ENCODE assay signal across 27 cellular contexts in genomic region chr1:153520818-153521476, GRCh38. TPM values are rescaled to one million over a fixed set of nuclear protein-coding genes. Genes with fewer than 3 reads are reported as not detected.
DNase-seq lines count a peak whose midpoint lies in the region; ATAC-seq and TF ChIP-seq lines count a peak whose summit lies in the region.
"Had no signal": no experiment of that assay in that cellular context is flagged by ENCODE, and none has a peak within 500 bp of the region (broad histone marks: within the 10 kb centered on the region; RNA-seq: fewer than 3 reads in every experiment).

No MANE protein-coding gene starts in this region.

- H3K4me3 ChIP-seq in duodenal mucosa (ENCODE audit: low read depth in 1 of 2, low read length in 2 of 2) (no peak overlapping the region), trophoblast cell (ENCODE audit: low read depth, low read length) (no peak overlapping the region), aorta (ENCODE audit: low read length in 2 of 2) (no peak overlapping the region), Karpas-422 (ENCODE audit: low read length) (no peak overlapping the region)
- H3K4me3 ChIP-seq: heart right ventricle, upper lobe of right lung had no signal

- CTCF ChIA-PET in Calu3 (lab: Charles Lee): interaction anchor here (0.9 to 2.5 kb wide), 9 partner anchors 8 to 151 kb away, joined by 3 to 14 read pairs (median 6); partner anchors contain the start of genes CHTOP and S100A13

- peaks cover 4% of the 10 kb centered on the region for H3K79me1 ChIP-seq in trophoblast cell (ENCODE audit: low read length)

- H2BK12ac ChIP-seq in trophoblast cell (ENCODE audit: low read length): peak overlapping the region; percentile 79

- TF ChIP-seq CTCF in Calu3 (IDR thresholded peaks at IDR 0.05; ENCODE audit: unreplicated experiment): no peak

- H4K20me1 ChIP-seq in Karpas-422 (ENCODE audit: insufficient read depth, low read depth, low read length): no peaks in the 10 kb centered on the region

- H2BK5ac ChIP-seq in trophoblast cell (ENCODE audit: low read depth, low read length, poor library complexity): peak overlapping the region; percentile 61

- BruUV-seq in Calu3 (replicated peaks; lab: Mats Ljungman, UMichigan): no TSS peak

- no peak overlapping the region for H3K4me3 Mint-ChIP-seq in Calu3 (ENCODE audit: low read depth, unreplicated experiment)
- H3K4me3 Mint-ChIP-seq: activated naive CD4-positive, alpha-beta T cell treated with anti-CD3 and anti-CD28 coated beads, Interleukin-2, amount 10 ng/mL, durations not matched to agents 7 days and 5 days; immature natural killer cell had no signal

- peak overlapping the region; percentile 69 for H3K27ac Mint-ChIP-seq in Calu3 (ENCODE audit: unreplicated experiment)
- H3K27ac Mint-ChIP-seq: activated naive CD4-positive, alpha-beta T cell treated with anti-CD3 and anti-CD28 coated beads, Interleukin-2, amount 10 ng/mL, durations not matched to agents 7 days and 5 days; immature natural killer cell had no signal

- H3K79me2 ChIP-seq in trophoblast cell (ENCODE audit: control insufficient read depth, insufficient read depth, low read length, poor library complexity): peaks cover 2% of the 10 kb centered on the region
- H3K79me2 ChIP-seq in Karpas-422 (ENCODE audit: low read length): no peaks in the 10 kb centered on the region

- H3K27me3 ChIP-seq in duodenal mucosa (ENCODE audit: control insufficient read depth in 1 of 2, insufficient read depth in 2 of 2, low read length in 2 of 2): no peaks in the 10 kb centered on the region
- H3K27me3 ChIP-seq in trophoblast cell (ENCODE audit: insufficient read depth, low read length): no peaks in the 10 kb centered on the region
- H3K27me3 ChIP-seq in aorta (ENCODE audit: control insufficient read depth in 1 of 2, insufficient read depth in 2 of 2, low read length in 1 of 2): no peaks in the 10 kb centered on the region
- no peaks in the 10 kb centered on the region for H3K27me3 ChIP-seq in Karpas-422 (ENCODE audit: low read length)
- H3K27me3 ChIP-seq: heart right ventricle, upper lobe of right lung had no signal

- no peak overlapping the region for H3K14ac ChIP-seq in trophoblast cell (ENCODE audit: low read length)

- H3K4me1 ChIP-seq in duodenal mucosa (ENCODE audit: control insufficient read depth in 1 of 2, insufficient read depth in 2 of 2, low read length in 2 of 2) (peaks cover 16 to 20% of the 10 kb centered on the region in 2 donors), trophoblast cell (ENCODE audit: control insufficient read depth in 1 of 2, insufficient read depth in 2 of 2, low read length in 2 of 2) (peaks cover 15 to 17% of the 10 kb centered on the region in 2 experiments), aorta (ENCODE audit: control insufficient read depth in 1 of 2, insufficient read depth in 2 of 2, low read length in 2 of 2) (no peaks in the 10 kb centered on the region), Karpas-422 (ENCODE audit: low read length) (no peaks in the 10 kb centered on the region)

- H4K91ac ChIP-seq in trophoblast cell (ENCODE audit: low read depth, low read length): peak overlapping the region; percentile 79

- H2BK120ac ChIP-seq in trophoblast cell (ENCODE audit: insufficient read depth, low read length, poor library complexity): peak overlapping the region; percentile 63

- no peak overlapping the region for H3K4me2 ChIP-seq in trophoblast cell (ENCODE audit: low read length)
- no peak overlapping the region for H3K4me2 ChIP-seq in Karpas-422 (ENCODE audit: low read depth, low read length, poor library complexity, severe bottlenecking)

- H3K4ac ChIP-seq in trophoblast cell (ENCODE audit: low read depth, low read length): peak overlapping the region; percentile 40

- H3K36me3 Mint-ChIP-seq in Calu3 (ENCODE audit: insufficient read depth, unreplicated experiment): peaks cover 23% of the 10 kb centered on the region
- H3K36me3 Mint-ChIP-seq: activated naive CD4-positive, alpha-beta T cell treated with anti-CD3 and anti-CD28 coated beads, Interleukin-2, amount 10 ng/mL, durations not matched to agents 7 days and 5 days had no signal

- peak overlapping the region; percentile 28 to 52 for H3K9ac ChIP-seq in duodenal mucosa (ENCODE audit: low read depth in 1 of 2, low read length in 2 of 2)
- H3K9ac ChIP-seq in trophoblast cell (ENCODE audit: low read length): no peak overlapping the region
- H3K9ac ChIP-seq in Karpas-422 (ENCODE audit: low read length): no peak overlapping the region

- no peak overlapping the region for H4K12ac ChIP-seq in trophoblast cell (ENCODE audit: low read depth, low read length)

- H3K9me3 ChIP-seq in duodenal mucosa (ENCODE audit: control insufficient read depth in 1 of 2, low read length in 2 of 2): no peaks in the 10 kb centered on the region
- H3K9me3 ChIP-seq in trophoblast cell (ENCODE audit: insufficient read depth, low read depth, low read length): no peaks in the 10 kb centered on the region
- no peaks in the 10 kb centered on the region for H3K9me3 ChIP-seq in aorta (ENCODE audit: control insufficient read depth, low read length)
- H3K9me3 ChIP-seq in Karpas-422 (ENCODE audit: low read length): no peaks in the 10 kb centered on the region
- H3K9me3 ChIP-seq: heart right ventricle, upper lobe of right lung had no signal

- no peaks in the 10 kb centered on the region for H3K9me2 ChIP-seq in Karpas-422 (replicated peaks; ENCODE audit: insufficient read depth, low read length)

- no peak overlapping the region for H3K18ac ChIP-seq in trophoblast cell (ENCODE audit: low read length)

- no peak for DNase-seq in Calu3
- peak; percentile 81 for DNase-seq in NCI-H69 (lab: John Stamatoyannopoulos, UW)
- no peak for DNase-seq in trophoblast cell
- DNase-seq in aorta: no peak
- DNase-seq in Karpas-422: no peak
- DNase-seq: activated CD4-positive, alpha-beta T cell treated with anti-CD3 and anti-CD28 coated beads for 1 hour; activated naive CD4-positive, alpha-beta T cell treated with anti-CD3 and anti-CD28 coated beads, Interleukin-2, amount 10 ng/mL, durations not matched to agents 7 days and 5 days; central memory CD4-positive, alpha-beta T cell; GOT3; heart right ventricle; immature natural killer cell; NCI-H1694; NCI-H2171; NCI-H526 treated with DMSO at 0.1 percent for 48 hours; nucleus accumbens; retina; Right ventricle myocardium superior; stimulated activated CD4-positive, alpha-beta T cell treated with anti-CD3 and anti-CD28 coated beads, Interleukin-4, amount 100 ng/mL, for 4 hours; upper lobe of right lung had no signal

- peak overlapping the region; percentile 22 for H4K8ac ChIP-seq in trophoblast cell (ENCODE audit: low read depth, low read length)

- peak overlapping the region; percentile 64 for H2AK5ac ChIP-seq in trophoblast cell (ENCODE audit: low read length)

- H3K23ac ChIP-seq in trophoblast cell (ENCODE audit: low read length): no peak overlapping the region

- intact Hi-C loops in Calu3 (cut with micrococcal nuclease; ENCODE audit: unreplicated experiment) (no loop called here), aorta (cut with DNase I) (no loop called here)

- H3K36me3 ChIP-seq in duodenal mucosa (ENCODE audit: control insufficient read depth in 1 of 2, insufficient read depth in 2 of 2, low read length in 2 of 2) (no peaks in the 10 kb centered on the region), trophoblast cell (ENCODE audit: control insufficient read depth in 1 of 2, insufficient read depth in 2 of 2, low read length in 2 of 2) (no peaks in the 10 kb centered on the region), aorta (ENCODE audit: control insufficient read depth in 1 of 2, insufficient read depth in 2 of 2, low read length in 1 of 2) (no peaks in the 10 kb centered on the region), Karpas-422 (ENCODE audit: insufficient read depth, low read length) (no peaks in the 10 kb centered on the region)
- H3K36me3 ChIP-seq: heart right ventricle, upper lobe of right lung had no signal

- H3K9me3 Mint-ChIP-seq in Calu3 (ENCODE audit: low read depth, unreplicated experiment): no peaks in the 10 kb centered on the region
- H3K9me3 Mint-ChIP-seq: activated naive CD4-positive, alpha-beta T cell treated with anti-CD3 and anti-CD28 coated beads, Interleukin-2, amount 10 ng/mL, durations not matched to agents 7 days and 5 days; immature natural killer cell had no signal

- no CpG with 5 or more reads among the region's 4 CpGs for WGBS in trophoblast cell (ENCODE audit: extremely low coverage, insufficient coverage, insufficient read length)
- 90 to 93% methylated on average over 4 of the region's 4 CpGs for WGBS in aorta, 2 donors

- H3K27me3 Mint-ChIP-seq in Calu3 (ENCODE audit: unreplicated experiment): no peaks in the 10 kb centered on the region

- peaks cover 46% of the 10 kb centered on the region for H3K4me1 Mint-ChIP-seq in Calu3 (ENCODE audit: low read depth, unreplicated experiment)

- H2AFZ ChIP-seq in trophoblast cell (ENCODE audit: insufficient read depth, low read length, poor library complexity) (no peak overlapping the region), Karpas-422 (ENCODE audit: low read length) (no peak overlapping the region)

- no peak for ATAC-seq in aorta (ENCODE audit: low FRiP score)
- no peak for ATAC-seq in HG03571 (IDR thresholded peaks at IDR 0.05; ENCODE audit: unreplicated experiment)
- no peak for ATAC-seq in HG03045 (IDR thresholded peaks at IDR 0.05; ENCODE audit: unreplicated experiment)
- ATAC-seq: heart right ventricle, upper lobe of right lung had no signal

- H3K27ac ChIP-seq in duodenal mucosa (ENCODE audit: low read depth, low read length) (no peak overlapping the region), trophoblast cell (ENCODE audit: low read depth, low read length) (peak overlapping the region; percentile 16), aorta (ENCODE audit: low read depth in 1 of 2, low read length in 2 of 2) (no peak overlapping the region), Karpas-422 (ENCODE audit: low read length) (no peak overlapping the region)
- H3K27ac ChIP-seq: C4-2B, epithelial cell of prostate, heart right ventricle, upper lobe of right lung had no signal

RNA-seq across cellular contexts. Expression of gene S100A6, which starts 14.8 kb away (rescaled TPM):
- total RNA-seq in Calu3 (2022) (1,521 and 2,023 TPM in 2 replicates), aorta (1,000 to 10,000 TPM in 1 of 2 donors, 100 to 1,000 TPM in 1; 934 to 1,126 TPM)
- polyA plus RNA-seq in trophoblast cell (2013): 120 and 129 TPM in 2 replicates
- polyA plus RNA-seq in aorta: 1,000 to 10,000 TPM; 3,932 to 5,181 TPM
- 26.8 and 43.3 TPM in 2 replicates for total RNA-seq in Karpas-422 (2014; rRNA removed; shearing (Covaris generic); ENCODE audit: low replicate concordance)

RNA-seq across cellular contexts. Expression of gene S100A5, which starts 19.8 kb away (rescaled TPM):
- not detected in 2 replicates for total RNA-seq in Calu3 (2022)
- 0.37 and 0.40 TPM in 2 replicates for polyA plus RNA-seq in trophoblast cell (2013)
- total RNA-seq in aorta: not detected
- polyA plus RNA-seq in aorta: not detected
- total RNA-seq in Karpas-422 (2014; rRNA removed; shearing (Covaris generic); ENCODE audit: low replicate concordance): not detected in 2 replicates
- total RNA-seq: dermis microvascular lymphatic vessel endothelial cell, fibroblast of villous mesenchyme, heart right ventricle, liver, Right ventricle myocardium superior, upper lobe of right lung had no signal
- polyA plus RNA-seq: heart right ventricle, liver had no signal

RNA-seq across cellular contexts. Expression of gene S100A4, which starts 24.7 kb away (rescaled TPM):
- total RNA-seq in Calu3 (2022) (19.8 and 20.5 TPM in 2 replicates), aorta (100 to 1,000 TPM; 406 to 967 TPM)
- 154 and 165 TPM in 2 replicates for polyA plus RNA-seq in trophoblast cell (2013)
- polyA plus RNA-seq in aorta: 1,000 to 10,000 TPM; 3,369 to 4,033 TPM
- 1.2 TPM in 1 of 2 replicates, not detected in the other for total RNA-seq in Karpas-422 (2014; rRNA removed; shearing (Covaris generic); ENCODE audit: low replicate concordance)

RNA-seq across cellular contexts. Expression of gene S100A3, which starts 28.1 kb away (rescaled TPM):
- total RNA-seq in Calu3 (2022): not detected in 2 replicates
- polyA plus RNA-seq in trophoblast cell (2013): 29.8 and 31.8 TPM in 2 replicates
- total RNA-seq in aorta: 1 to 10 TPM; 2.3 to 3.8 TPM
- 10 to 100 TPM in 1 of 2 donors, 1 to 10 TPM in 1; 3.0 to 11.7 TPM for polyA plus RNA-seq in aorta
- total RNA-seq in Karpas-422 (2014; rRNA removed; shearing (Covaris generic); ENCODE audit: low replicate concordance): not detected in 2 replicates
- total RNA-seq: liver had no signal
- polyA plus RNA-seq: immature natural killer cell, liver had no signal

RNA-seq across cellular contexts. Expression of gene S100A2, which starts 44.7 kb away (rescaled TPM):
- total RNA-seq in Calu3 (2022): 11.1 and 14.1 TPM in 2 replicates
- polyA plus RNA-seq in trophoblast cell (2013): 6.5 and 6.7 TPM in 2 replicates
- total RNA-seq in aorta: 1 to 10 TPM; 1.8 TPM
- polyA plus RNA-seq in aorta: 1 to 10 TPM; 2.1 to 6.4 TPM
- not detected in 2 replicates for total RNA-seq in Karpas-422 (2014; rRNA removed; shearing (Covaris generic); ENCODE audit: low replicate concordance)
- total RNA-seq: liver had no signal

Comparison
In these comparisons a context has a peak if more than half of its experiments do, and no peak if none do; other contexts are left out.
1. H3K9ac ChIP-seq: peak in duodenal mucosa (2 of 2); none in trophoblast cell (single experiment) and Karpas-422 (single experiment).
2. RNA of gene S100A6, which starts 14.8 kb away (total RNA-seq): 1,521 to 2,023 TPM in Calu3 and 934 to 1,126 TPM in aorta; 26.8 to 43.3 TPM in Karpas-422; every median in the first group is over 10 times any median in the second.
3. RNA of gene S100A4, which starts 24.7 kb away (total RNA-seq): 406 to 967 TPM in aorta; 19.8 to 20.5 TPM in Calu3 and 1.2 TPM in Karpas-422; every median in the first group is over 10 times any median in the second.